Comparison of ENCODE assay signal across 12 cellular contexts in the genomic region with DNA sequence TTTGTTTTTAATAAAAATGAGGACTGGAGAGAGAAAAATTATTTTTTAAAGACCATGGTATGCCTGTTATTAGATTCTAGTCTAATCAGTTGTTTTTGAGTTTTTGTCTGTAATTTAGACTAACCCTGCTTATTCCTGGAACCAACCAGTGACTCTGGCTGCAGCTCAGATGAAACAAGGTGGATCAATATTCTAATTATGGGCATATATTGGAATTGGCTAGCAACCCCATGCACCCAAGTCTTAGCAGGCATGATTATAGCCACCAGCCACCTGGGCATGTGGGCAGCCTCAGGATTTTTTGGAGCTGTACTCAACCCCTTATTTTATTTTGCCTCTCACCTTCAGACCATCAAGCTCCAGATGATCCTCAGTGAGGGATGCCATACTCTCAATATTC. TPM values are rescaled to one million over a fixed set of nuclear protein-coding genes. Genes with fewer than 3 reads are reported as not detected.
"Had no signal": no experiment of that assay in that cellular context is flagged by ENCODE, and none has a peak within 500 bp of the region (broad histone marks: within the 10 kb centered on the region; RNA-seq: fewer than 3 reads in every experiment).

No MANE protein-coding gene starts in this region.

- H3K4me1 ChIP-seq: HAP-1 had no signal

- H3K4me3 ChIP-seq: GM23248, GM23338, HAP-1 had no signal

- H3K36me3 ChIP-seq: HAP-1 had no signal

- H3K9me3 ChIP-seq: HAP-1 had no signal

- H3K27ac ChIP-seq: GM23248 had no signal

- ATAC-seq: GM23338, HCT116 had no signal

- FAIRE-seq: H1, H54 had no signal

- H2AFZ ChIP-seq: GM23248, GM23338 had no signal

- H3K4me2 ChIP-seq: GM23338 had no signal

- DNase-seq: GM23248, GOT3, H7, H9, HCEC 1CT, HFFc6 had no signal

- H3K9ac ChIP-seq: GM23248 had no signal

RNA-seq across cellular contexts. Expression of a gene that starts 21.6 kb away (rescaled TPM):
- total RNA-seq: GM23248, H1, H4, HFFc6 had no signal
- polyA plus RNA-seq: GM23248 had no signal
